ENCODE assay signal across 8 cellular contexts in the genomic region with DNA sequence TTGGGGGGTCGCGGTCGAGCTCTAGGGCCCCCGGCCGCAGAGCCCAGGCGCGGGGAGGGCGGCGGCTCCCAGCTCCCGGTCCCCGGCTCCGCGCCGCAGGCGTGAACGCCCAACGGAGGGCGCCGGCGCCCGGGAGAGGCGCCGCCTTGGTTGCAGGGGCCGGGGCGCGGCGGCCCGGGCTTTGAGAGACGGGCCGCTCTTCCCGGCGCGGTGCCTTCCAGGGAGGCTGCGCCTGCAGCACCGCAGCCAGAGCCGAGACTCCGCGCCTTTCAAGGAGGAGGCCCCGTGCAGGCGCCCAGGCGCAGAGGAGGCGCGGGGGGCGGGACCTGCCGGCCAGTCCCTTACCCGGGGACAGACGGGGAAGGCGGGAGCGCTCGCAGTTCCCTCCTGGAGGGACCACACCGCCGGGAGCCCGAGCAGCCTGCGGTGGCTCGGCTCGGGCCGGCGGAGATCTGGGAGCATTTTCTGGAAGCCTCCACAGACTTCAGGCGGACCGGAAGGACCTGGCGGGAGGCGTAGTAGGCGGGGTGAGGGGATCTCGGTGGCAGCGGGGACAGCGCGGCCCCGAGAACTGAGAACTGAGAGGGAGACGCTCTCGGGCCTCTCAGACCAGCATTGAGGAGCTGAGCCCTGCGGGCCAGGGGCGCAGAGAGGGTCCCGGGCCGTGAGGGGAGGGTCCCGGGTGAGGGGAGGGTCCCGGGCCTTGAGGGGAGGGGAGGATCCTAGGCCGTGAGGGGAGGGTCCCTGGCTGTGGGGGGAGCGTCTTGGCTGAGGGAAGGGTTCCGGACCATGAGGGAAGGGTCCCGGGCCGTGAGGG. TPM values are rescaled to one million over a fixed set of nuclear protein-coding genes. Genes with fewer than 3 reads are reported as not detected.
DNase-seq lines count a peak whose midpoint lies in the region; ATAC-seq, FAIRE-seq and TF ChIP-seq lines count a peak whose summit lies in the region.

No MANE protein-coding gene starts in this region.

- peak; percentile 19 for ATAC-seq in HG03469 (IDR thresholded peaks at IDR 0.05; ENCODE audit: unreplicated experiment)
- peak; percentile 76 to 86 for ATAC-seq in lower lobe of right lung

- H3K27me3 ChIP-seq in BLaER1: peaks cover 59% of the 10 kb centered on the region
- H3K27me3 ChIP-seq in lower lobe of right lung (ENCODE audit: low read depth): peaks cover 4% of the 10 kb centered on the region

- H3K4me3 ChIP-seq in BLaER1 (0 out of 2 replicates have a peak overlapping the region, but pooled peaks have one; percentile 3), lower lobe of right lung (peak overlapping the region; percentile 65)

- FAIRE-seq in GM19239 (lab: Jason Lieb, UNC) (no peak), D721Med (lab: Jason Lieb, UNC) (no peak)

- H3K4me1 ChIP-seq in BLaER1 (peaks cover 23% of the 10 kb centered on the region), lower lobe of right lung (peaks cover 6% of the 10 kb centered on the region)

- H3K27ac ChIP-seq in BLaER1 (no peak overlapping the region), lower lobe of right lung (peak overlapping the region; percentile 73)

- peaks cover 1% of the 10 kb centered on the region for H3K36me3 Mint-ChIP-seq in T-helper 1 cell treated with Interleukin-12 subunit alpha and Interleukin-12 subunit beta and Interleukin-4 antibody, amounts not matched to agents 30 μg/mL and 1 μg/mL, for 36 hours (ENCODE audit: low read depth)

- peaks cover 6% of the 10 kb centered on the region for H3K4me1 Mint-ChIP-seq in T-helper 1 cell treated with Interleukin-12 subunit alpha and Interleukin-12 subunit beta and Interleukin-4 antibody, amounts not matched to agents 30 μg/mL and 1 μg/mL, for 36 hours (ENCODE audit: low read depth)

- TF ChIP-seq CTCF in lower lobe of right lung (IDR thresholded peaks at IDR 0.05): no peak
- TF ChIP-seq CTCF in D721Med (IDR thresholded peaks at IDR 0.05; ENCODE audit: insufficient read depth, missing control alignments): no peak

- peak; percentile 29 for DNase-seq in GM19239 (ENCODE audit: insufficient read length, low spot score)
- peak; percentile 47 for DNase-seq in dermis blood vessel endothelial cell
- DNase-seq in lower lobe of right lung: peak; percentile 74
- peak; percentile 19 for DNase-seq in stimulated activated naive CD4-positive, alpha-beta T cell treated with Interleukin-2 at 50 U/mL for 16 hours (lab: John Stamatoyannopoulos, UW)
- DNase-seq in D721Med (ENCODE audit: insufficient read length, low spot score): no peak

- no peak overlapping the region for H3K9ac ChIP-seq in BLaER1

- H3K36me3 ChIP-seq in BLaER1: no peaks in the 10 kb centered on the region
- no peaks in the 10 kb centered on the region for H3K36me3 ChIP-seq in lower lobe of right lung

- H4K20me1 ChIP-seq in BLaER1: peaks cover 9% of the 10 kb centered on the region

- H3K9me3 Mint-ChIP-seq in T-helper 1 cell treated with Interleukin-12 subunit alpha and Interleukin-12 subunit beta and Interleukin-4 antibody, amounts not matched to agents 30 μg/mL and 1 μg/mL, for 36 hours: no peaks in the 10 kb centered on the region

- H3K9me3 ChIP-seq in BLaER1 (peaks cover 14% of the 10 kb centered on the region), lower lobe of right lung (no peaks in the 10 kb centered on the region)

- peaks cover 39% of the 10 kb centered on the region for H3K27me3 Mint-ChIP-seq in T-helper 1 cell treated with Interleukin-12 subunit alpha and Interleukin-12 subunit beta and Interleukin-4 antibody, amounts not matched to agents 30 μg/mL and 1 μg/mL, for 36 hours (ENCODE audit: low read depth)

- H3K27ac Mint-ChIP-seq in T-helper 1 cell treated with Interleukin-12 subunit alpha and Interleukin-12 subunit beta and Interleukin-4 antibody, amounts not matched to agents 30 μg/mL and 1 μg/mL, for 36 hours: no peak overlapping the region

- peak overlapping the region; percentile 8; the same call in 1 of the 2 replicates for H3K4me2 ChIP-seq in BLaER1

- intact Hi-C loops in lower lobe of right lung (cut with DNase I): no loop called here

- H3K4me3 Mint-ChIP-seq in T-helper 1 cell treated with Interleukin-12 subunit alpha and Interleukin-12 subunit beta and Interleukin-4 antibody, amounts not matched to agents 30 μg/mL and 1 μg/mL, for 36 hours: peak overlapping the region; percentile 36

RNA-seq across cellular contexts. Expression of gene MCF2L, which starts 25.5 kb away (rescaled TPM):
- total RNA-seq in dermis blood vessel endothelial cell: 7.8 and 51.4 TPM in 2 replicates
- 42.4 TPM for total RNA-seq in lower lobe of right lung
